In the genomic region with DNA sequence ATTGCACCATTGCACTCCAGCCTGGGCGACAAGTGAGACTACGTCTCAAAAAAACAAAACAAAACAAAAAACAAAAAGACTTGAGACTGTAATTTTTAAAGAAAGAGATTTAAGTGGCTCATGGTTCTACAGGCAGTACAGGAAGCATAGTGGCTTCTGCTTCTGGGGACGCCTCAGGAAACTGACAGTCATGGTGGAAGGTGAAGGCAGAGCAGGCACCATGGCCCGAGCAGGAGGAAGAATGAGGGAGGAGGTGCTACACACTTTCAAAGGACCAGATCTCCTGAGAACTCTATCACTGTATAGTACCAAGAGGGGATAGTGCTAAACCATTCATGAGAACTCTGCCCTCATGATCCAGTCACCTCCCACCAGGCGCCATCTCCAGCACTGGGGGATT, we compare ENCODE assay signal across 13 cellular contexts. TPM values are rescaled to one million over a fixed set of nuclear protein-coding genes. Genes with fewer than 3 reads are reported as not detected.
A peak's percentile ranks its signal among the peaks of the same experiment; 100 is the strongest.
DNase-seq lines count a peak whose midpoint lies in the region; ATAC-seq, FAIRE-seq and TF ChIP-seq lines count a peak whose summit lies in the region.
"Had no signal": no experiment of that assay in that cellular context is flagged by ENCODE, and none has a peak within 500 bp of the region (broad histone marks: within the 10 kb centered on the region; RNA-seq: fewer than 3 reads in every experiment).

No MANE protein-coding gene starts in this region.

- no peak overlapping the region for H3K18ac ChIP-seq in mesendoderm (ENCODE audit: low read length)

- H3K79me1 ChIP-seq in mesendoderm (ENCODE audit: low read length), result peaks cover 6% of the 10 kb centered on the region

- no peaks in the 10 kb centered on the region for H3K27me3 Mint-ChIP-seq in CD4-positive, CD25-positive, alpha-beta regulatory T cell
- no peaks in the 10 kb centered on the region for H3K27me3 Mint-ChIP-seq in activated CD8-positive, alpha-beta T cell treated with anti-CD3 and anti-CD28 coated beads for 36 hours

- H4K5ac ChIP-seq in mesendoderm (ENCODE audit: low read length), result no peak overlapping the region

- no peak overlapping the region for H2BK15ac ChIP-seq in mesendoderm (replicated peaks; ENCODE audit: low read depth)

- no peak overlapping the region for H2AK5ac ChIP-seq in mesendoderm (ENCODE audit: low read length)

- H3K4me1 ChIP-seq in CD4-positive, CD25-positive, alpha-beta regulatory T cell (ENCODE audit: control insufficient read depth, insufficient read depth, low read length, poor library complexity, severe bottlenecking), result peaks cover 44% of the 10 kb centered on the region
- H3K4me1 ChIP-seq in mesendoderm (ENCODE audit: control insufficient read depth, low read depth, low read length) (no peaks in the 10 kb centered on the region), thyroid gland (peaks cover 0 to 3% of the 10 kb centered on the region in 2 donors)

- intact Hi-C loops in activated CD8-positive, alpha-beta T cell treated with anti-CD3 and anti-CD28 coated beads for 36 hours (cut with micrococcal nuclease), result no loop called here
- intact Hi-C loops in thyroid gland (cut with DNase I), result no loop called here

- FAIRE-seq in GM19239 (lab: Jason Lieb, UNC), result peak; percentile 31
- FAIRE-seq: bronchial epithelial cell, endothelial cell of umbilical vein had no signal

- TF ChIP-seq POLR2A in thyroid gland (IDR thresholded peaks at IDR 0.05), result no peak

- no peak overlapping the region for H3K4ac ChIP-seq in mesendoderm (ENCODE audit: low read depth, low read length)

- peaks cover 9% of the 10 kb centered on the region for H3K36me3 Mint-ChIP-seq in CD4-positive, CD25-positive, alpha-beta regulatory T cell
- H3K36me3 Mint-ChIP-seq in activated CD8-positive, alpha-beta T cell treated with anti-CD3 and anti-CD28 coated beads for 36 hours (ENCODE audit: low read depth), result peaks cover 17% of the 10 kb centered on the region

- H2BK120ac ChIP-seq in mesendoderm (ENCODE audit: low read depth, low read length), result no peak overlapping the region

- TF ChIP-seq CTCF in activated CD8-positive, alpha-beta T cell treated with anti-CD3 and anti-CD28 coated beads for 36 hours (IDR thresholded peaks at IDR 0.05), result no peak
- no peak for TF ChIP-seq CTCF in thyroid gland (IDR thresholded peaks at IDR 0.05)

- no peaks in the 10 kb centered on the region for H3K9me3 Mint-ChIP-seq in CD4-positive, CD25-positive, alpha-beta regulatory T cell
- H3K9me3 Mint-ChIP-seq in activated CD8-positive, alpha-beta T cell treated with anti-CD3 and anti-CD28 coated beads for 36 hours, result peaks cover 2% of the 10 kb centered on the region

- ATAC-seq in CD4-positive, CD25-positive, alpha-beta regulatory T cell (ENCODE audit: low read depth in 2 of 2), result peak; percentile 48 to 49
- ATAC-seq in activated CD8-positive, alpha-beta T cell treated with anti-CD3 and anti-CD28 coated beads for 36 hours, result peak; percentile 29
- ATAC-seq in HG03378 (IDR thresholded peaks at IDR 0.05; ENCODE audit: unreplicated experiment), result no peak
- ATAC-seq: HCT116, left cardiac atrium had no signal

- peaks cover 15% of the 10 kb centered on the region for H3K79me2 ChIP-seq in mesendoderm (ENCODE audit: control insufficient read depth, insufficient read depth, low read length)

- H2BK5ac ChIP-seq in mesendoderm (ENCODE audit: low read length), result no peak overlapping the region

- WGBS in mesendoderm (ENCODE audit: extremely low coverage, insufficient coverage, low lambda C conversion rate), result no CpG with 5 or more reads among the region's 5 CpGs
- WGBS in thyroid gland, 2 donors, result 84 to 86% methylated on average over 5 of the region's 5 CpGs

- no peaks in the 10 kb centered on the region for H3K27me3 ChIP-seq in CD4-positive, CD25-positive, alpha-beta regulatory T cell (ENCODE audit: control insufficient read depth, insufficient read depth, low read length)
- no peaks in the 10 kb centered on the region for H3K27me3 ChIP-seq in mesendoderm (ENCODE audit: insufficient read depth, low read length, poor library complexity)
- no peaks in the 10 kb centered on the region for H3K27me3 ChIP-seq in thyroid gland

- no peak overlapping the region for H3K9ac ChIP-seq in mesendoderm (ENCODE audit: low read length)

- POLR2A ChIA-PET in activated CD8-positive, alpha-beta T cell treated with anti-CD3 and anti-CD28 coated beads for 36 hours (lab: Charles Lee), result interaction anchor here (1.4 kb wide), 1 partner anchor 9 kb away, joined by 4 read pairs; no protein-coding TSS in a partner anchor

- H3K27ac Mint-ChIP-seq in CD4-positive, CD25-positive, alpha-beta regulatory T cell, result peak overlapping the region; percentile 75 to 87 (median 85)
- H3K27ac Mint-ChIP-seq in activated CD8-positive, alpha-beta T cell treated with anti-CD3 and anti-CD28 coated beads for 36 hours, result peak overlapping the region; percentile 89

- no peak overlapping the region for H4K8ac ChIP-seq in mesendoderm (ENCODE audit: low read depth, low read length)

- H3K9me3 ChIP-seq in CD4-positive, CD25-positive, alpha-beta regulatory T cell (ENCODE audit: control insufficient read depth in 2 of 2, low read length in 2 of 2), result no peaks in the 10 kb centered on the region
- H3K9me3 ChIP-seq in thyroid gland, result no peaks in the 10 kb centered on the region

- no peak overlapping the region for H3K56ac ChIP-seq in mesendoderm (ENCODE audit: low read length)

- H3K4me3 Mint-ChIP-seq in CD4-positive, CD25-positive, alpha-beta regulatory T cell, result peak overlapping the region; percentile 51 to 85 (median 68)
- peak overlapping the region; percentile 52 for H3K4me3 Mint-ChIP-seq in activated CD8-positive, alpha-beta T cell treated with anti-CD3 and anti-CD28 coated beads for 36 hours

- peak overlapping the region; percentile 33 for H3K4me3 ChIP-seq in CD4-positive, CD25-positive, alpha-beta regulatory T cell (ENCODE audit: low read depth, low read length)
- no peak overlapping the region for H3K4me3 ChIP-seq in mesendoderm (ENCODE audit: low read length)
- H3K4me3 ChIP-seq in thyroid gland (replicated peaks in 1 of 3), result no peak overlapping the region

- no peak overlapping the region for H3K27ac ChIP-seq in CD4-positive, CD25-positive, alpha-beta regulatory T cell (ENCODE audit: insufficient read depth, low read length, poor library complexity, severe bottlenecking)
- H3K27ac ChIP-seq in mesendoderm (ENCODE audit: low read depth, low read length) (no peak overlapping the region), thyroid gland (no peak overlapping the region)

- peaks cover 4% of the 10 kb centered on the region for H3K36me3 ChIP-seq in CD4-positive, CD25-positive, alpha-beta regulatory T cell (ENCODE audit: control insufficient read depth, insufficient read depth, low read length)
- no peaks in the 10 kb centered on the region for H3K36me3 ChIP-seq in mesendoderm (ENCODE audit: control insufficient read depth, insufficient read depth, low read length)
- no peaks in the 10 kb centered on the region for H3K36me3 ChIP-seq in thyroid gland

- no peak overlapping the region for H3K23ac ChIP-seq in mesendoderm (ENCODE audit: low read length)

- no peak overlapping the region for H3K4me2 ChIP-seq in mesendoderm (ENCODE audit: low read length)

- peak in 1 of 3 donors; percentile 57 for DNase-seq in CD4-positive, CD25-positive, alpha-beta regulatory T cell
- no peak for DNase-seq in GM19239 (ENCODE audit: insufficient read length, low spot score)
- peak; percentile 28 for DNase-seq in activated CD8-positive, alpha-beta T cell treated with anti-CD3 and anti-CD28 coated beads for 36 hours
- DNase-seq in mesendoderm, result peak; percentile 10
- DNase-seq in thyroid gland, result no peak
- DNase-seq in NCI-H526 treated with DMSO at 0.1 percent for 48 hours (lab: John Stamatoyannopoulos, UW), result no peak
- DNase-seq: left cardiac atrium, NCI-H510A treated with DMSO at 0.1 percent for 48 hours, T1000 had no signal

- CTCF ChIA-PET in activated CD8-positive, alpha-beta T cell treated with anti-CD3 and anti-CD28 coated beads for 36 hours (lab: Charles Lee), result interaction anchor here (3.7 kb wide), 1 partner anchor 65 kb away, joined by 15 read pairs; no protein-coding TSS in a partner anchor

- peaks cover 27 to 55% (median 36%) of the 10 kb centered on the region in 4 donors for H3K4me1 Mint-ChIP-seq in CD4-positive, CD25-positive, alpha-beta regulatory T cell
- peaks cover 54% of the 10 kb centered on the region for H3K4me1 Mint-ChIP-seq in activated CD8-positive, alpha-beta T cell treated with anti-CD3 and anti-CD28 coated beads for 36 hours (ENCODE audit: low read depth)

RNA-seq across cellular contexts. Expression of a gene that starts 52.0 kb away (rescaled TPM):
- total RNA-seq in CD4-positive, CD25-positive, alpha-beta regulatory T cell, result 35.6 TPM
- polyA plus RNA-seq in CD4-positive, CD25-positive, alpha-beta regulatory T cell, result 10 to 100 TPM in 1 of 4 donors, 1 to 10 TPM in 3; 7.9 to 11.7 (median 8.8) TPM
- total RNA-seq in activated CD8-positive, alpha-beta T cell treated with anti-CD3 and anti-CD28 coated beads for 36 hours, result 10 to 100 TPM; 27.0 to 27.5 TPM
- 21.9 TPM for polyA plus RNA-seq in mesendoderm (2013, experiment 1 of 2)
- polyA plus RNA-seq in mesendoderm (2013, experiment 2 of 2), result 21.9 TPM
- 10 to 100 TPM in 3 of 4 donors, 1 to 10 TPM in 1; 9.4 to 14.5 (median 13.9) TPM for total RNA-seq in thyroid gland

RNA-seq across cellular contexts. Expression of a gene that starts 58.8 kb away (rescaled TPM):
- 10.1 TPM for total RNA-seq in CD4-positive, CD25-positive, alpha-beta regulatory T cell
- polyA plus RNA-seq in CD4-positive, CD25-positive, alpha-beta regulatory T cell, result 1 to 10 TPM in 3 of 4 donors, under 1 TPM in 1; 0.37 to 1.6 (median 1.5) TPM
- total RNA-seq in activated CD8-positive, alpha-beta T cell treated with anti-CD3 and anti-CD28 coated beads for 36 hours, result 1 to 10 TPM; 8.0 to 8.3 TPM
- 35.7 TPM for polyA plus RNA-seq in mesendoderm (2013, experiment 1 of 2)
- polyA plus RNA-seq in mesendoderm (2013, experiment 2 of 2), result 36.5 TPM
- total RNA-seq in thyroid gland, result 100 to 1,000 TPM in 1 of 4 donors, 10 to 100 TPM in 3; 17.6 to 243 (median 61.8) TPM

Comparison
In these comparisons a context has a peak if more than half of its experiments do, and no peak if none do; other contexts are left out.
1. DNase-seq: peak in activated CD8-positive, alpha-beta T cell treated with anti-CD3 and anti-CD28 coated beads for 36 hours (single experiment) and mesendoderm (single experiment); none in GM19239 (single experiment), thyroid gland (0 of 2) and NCI-H526 treated with DMSO at 0.1 percent for 48 hours (single experiment).